8 cellular contexts compared by ENCODE assay signal in genomic region chr1:210292276-210292851, GRCh38. TPM values are rescaled to one million over a fixed set of nuclear protein-coding genes. Genes with fewer than 3 reads are reported as not detected.
A peak's percentile ranks its signal among the peaks of the same experiment; 100 is the strongest.
DNase-seq lines count a peak whose midpoint lies in the region; ATAC-seq and TF ChIP-seq lines count a peak whose summit lies in the region.

No MANE protein-coding gene starts in this region.

- H3K27me3 ChIP-seq in prostate gland (replicated peaks; ENCODE audit: insufficient read depth), result no peaks in the 10 kb centered on the region

- DNase-seq in COLO668 (lab: John Stamatoyannopoulos, UW; ENCODE audit: unreplicated experiment) (peak; percentile 92), NCI-H2196 (lab: John Stamatoyannopoulos, UW; ENCODE audit: unreplicated experiment) (peak; percentile 37), Right ventricle myocardium superior (peak; percentile 70), prostate gland (ENCODE audit: low spot score) (peak; percentile 72), SW 1271 (lab: John Stamatoyannopoulos, UW) (no peak), kidney glomerular epithelial cell (lab: John Stamatoyannopoulos, UW) (no peak)
- DNase-seq in activated effector memory CD4-positive, alpha-beta T cell treated with anti-CD3 and anti-CD28 coated beads, Interleukin-2, amount 50 U/mL, for 16 hours, result peak; percentile 78

- H3K27ac ChIP-seq in prostate gland, result peak overlapping the region; percentile 73 to 83

- H3K36me3 ChIP-seq in prostate gland, result no peaks in the 10 kb centered on the region

- ATAC-seq in GM21515 (IDR thresholded peaks at IDR 0.05; ENCODE audit: unreplicated experiment) (peak; percentile 62), Right ventricle myocardium superior (ENCODE audit: poor library complexity) (peak; percentile 72)

- peak overlapping the region; percentile 36 to 43 for H3K4me3 ChIP-seq in prostate gland

- under 1% methylated on average over 51 of the region's 52 CpGs for WGBS in prostate gland

- no peaks in the 10 kb centered on the region for H3K4me1 ChIP-seq in prostate gland (replicated peaks)

- intact Hi-C loops in Right ventricle myocardium superior (cut with DNase I) (no loop called here), prostate gland (cut with DNase I) (loop anchor here (5.0 kb wide), 1 partner anchor 55 kb away; no protein-coding TSS in a partner anchor)

- H3K9me3 ChIP-seq in prostate gland, result no peaks in the 10 kb centered on the region

- TF ChIP-seq CTCF in prostate gland (IDR thresholded peaks at IDR 0.05), result peak in 3 of 4 experiments; percentile 26 to 58 (median 55)

- peak; percentile 27 for TF ChIP-seq POLR2A in prostate gland (IDR thresholded peaks at IDR 0.05)

RNA-seq across cellular contexts. Expression of gene HHAT, which starts 36.3 kb away (rescaled TPM):
- total RNA-seq in Right ventricle myocardium superior, result 1.5 TPM
- 10 to 100 TPM; 16.3 to 19.0 TPM for total RNA-seq in prostate gland

RNA-seq across cellular contexts. Expression of gene SERTAD4, which starts 59.8 kb away (rescaled TPM):
- total RNA-seq in Right ventricle myocardium superior (4.7 TPM), prostate gland (10 to 100 TPM in 1 of 2 donors, 1 to 10 TPM in 1; 2.0 to 10.6 TPM)

Comparison
In these comparisons a context has a peak if more than half of its experiments do, and no peak if none do; other contexts are left out.
1. DNase-seq: peak in COLO668 (single experiment), NCI-H2196 (single experiment), activated effector memory CD4-positive, alpha-beta T cell treated with anti-CD3 and anti-CD28 coated beads, Interleukin-2, amount 50 U/mL, for 16 hours (single experiment), Right ventricle myocardium superior (single experiment) and prostate gland (single experiment); none in SW 1271 (0 of 2) and kidney glomerular epithelial cell (single experiment).